In the genomic region with DNA sequence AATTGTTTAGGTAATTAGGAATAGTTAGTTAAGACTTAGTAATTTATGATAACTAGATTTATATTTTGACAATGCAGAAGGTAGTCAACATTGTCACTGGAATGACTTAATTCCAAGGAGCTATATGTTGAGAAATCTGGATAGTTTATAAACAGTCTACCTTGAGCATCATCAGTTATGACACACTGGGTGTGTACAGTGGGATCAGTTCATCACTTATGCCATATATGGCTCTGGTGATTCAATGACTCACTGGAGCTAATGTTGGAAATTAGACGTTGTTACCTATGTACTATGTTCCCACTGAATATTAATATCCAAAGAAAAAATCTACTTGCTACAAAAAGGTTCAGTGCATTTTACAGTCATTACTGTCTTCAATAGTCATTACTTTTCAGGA, we compare ENCODE assay signal across 23 cellular contexts. TPM values are rescaled to one million over a fixed set of nuclear protein-coding genes. Genes with fewer than 3 reads are reported as not detected.
DNase-seq lines count a peak whose midpoint lies in the region; ATAC-seq and TF ChIP-seq lines count a peak whose summit lies in the region.
"Had no signal": no experiment of that assay in that cellular context is flagged by ENCODE, and none has a peak within 500 bp of the region (broad histone marks: within the 10 kb centered on the region; RNA-seq: fewer than 3 reads in every experiment).

No MANE protein-coding gene starts in this region.

- no peak overlapping the region for H3K4me2 ChIP-seq in smooth muscle cell

- peaks cover 6% of the 10 kb centered on the region for H3K4me1 Mint-ChIP-seq in MCF 10A (ENCODE audit: insufficient read depth, unreplicated experiment)
- H3K4me1 Mint-ChIP-seq in activated naive CD8-positive, alpha-beta T cell treated with anti-CD3 and anti-CD28 coated beads, Interleukin-2, amount 50 U/mL, for 24 hours, result no peaks in the 10 kb centered on the region
- H3K4me1 Mint-ChIP-seq: naive thymus-derived CD8-positive, alpha-beta T cell had no signal

- H3K36me3 ChIP-seq in breast epithelium (no peaks in the 10 kb centered on the region), smooth muscle cell (ENCODE audit: low read depth) (no peaks in the 10 kb centered on the region), adrenal gland (replicated peaks in 1 of 2) (no peaks in the 10 kb centered on the region)
- H3K36me3 ChIP-seq: right atrium auricular region, upper lobe of left lung had no signal

- no peak for TF ChIP-seq POLR2A in breast epithelium (IDR thresholded peaks at IDR 0.05)
- no peak for TF ChIP-seq POLR2A in adrenal gland (IDR thresholded peaks at IDR 0.05)

- intact Hi-C loops in MCF 10A (cut with micrococcal nuclease) (no loop called here), breast epithelium (cut with DNase I; ENCODE audit: low total_unique reads) (no loop called here), adrenal gland (cut with DNase I) (no loop called here)

- H3K36me3 Mint-ChIP-seq in MCF 10A (ENCODE audit: insufficient read depth, unreplicated experiment), result no peaks in the 10 kb centered on the region
- H3K36me3 Mint-ChIP-seq in activated naive CD8-positive, alpha-beta T cell treated with anti-CD3 and anti-CD28 coated beads, Interleukin-2, amount 50 U/mL, for 24 hours (ENCODE audit: low read depth), result no peaks in the 10 kb centered on the region
- H3K36me3 Mint-ChIP-seq: naive thymus-derived CD8-positive, alpha-beta T cell had no signal

- no TSS peak for BruUV-seq in MCF 10A (replicated peaks; lab: Mats Ljungman, UMichigan)

- no peak for TF ChIP-seq CTCF in MCF 10A (IDR thresholded peaks at IDR 0.05; ENCODE audit: unreplicated experiment)
- TF ChIP-seq CTCF in breast epithelium (IDR thresholded peaks at IDR 0.05), result no peak
- no peak for TF ChIP-seq CTCF in RWPE1 (conservative IDR thresholded peaks at IDR 0.05; ENCODE audit: low read depth)
- TF ChIP-seq CTCF in fibroblast of mammary gland (conservative IDR thresholded peaks at IDR 0.05; ENCODE audit: control insufficient read depth, insufficient read depth, low read depth, low read length), result no peak
- no peak for TF ChIP-seq CTCF in smooth muscle cell (IDR thresholded peaks at IDR 0.05; ENCODE audit: borderline replicate concordance, insufficient read depth, poor library complexity, severe bottlenecking)
- no peak for TF ChIP-seq CTCF in adrenal gland (IDR thresholded peaks at IDR 0.05)

- no peak for ATAC-seq in activated naive CD8-positive, alpha-beta T cell treated with anti-CD3 and anti-CD28 coated beads, Interleukin-2, amount 50 U/mL, for 24 hours
- ATAC-seq in HG03378 (IDR thresholded peaks at IDR 0.05; ENCODE audit: unreplicated experiment), result no peak
- ATAC-seq: activated CD4-positive, CD25-positive, alpha-beta regulatory T cell treated with anti-CD3 and anti-CD28 coated beads, Interleukin-2, amount 50 U/mL, for 24 hours; activated T-cell treated with anti-CD3 and anti-CD28 coated beads, Interleukin-2, amount 50 U/mL, for 4 hours; K562; naive thymus-derived CD8-positive, alpha-beta T cell had no signal

- H3K9me3 ChIP-seq in breast epithelium, result no peaks in the 10 kb centered on the region
- H3K9me3 ChIP-seq in smooth muscle cell (replicated peaks; ENCODE audit: low read depth), result no peaks in the 10 kb centered on the region
- no peaks in the 10 kb centered on the region for H3K9me3 ChIP-seq in adrenal gland (replicated peaks in 1 of 3)
- H3K9me3 ChIP-seq: right atrium auricular region, upper lobe of left lung had no signal

- H3K4me1 ChIP-seq in breast epithelium (no peaks in the 10 kb centered on the region), smooth muscle cell (ENCODE audit: low read depth) (no peaks in the 10 kb centered on the region), adrenal gland (replicated peaks in 1 of 2) (no peaks in the 10 kb centered on the region)
- H3K4me1 ChIP-seq: right atrium auricular region, upper lobe of left lung had no signal

- no peak overlapping the region for H3K9ac ChIP-seq in smooth muscle cell (ENCODE audit: low read depth)

- no peaks in the 10 kb centered on the region for H3K27me3 ChIP-seq in breast epithelium
- no peaks in the 10 kb centered on the region for H3K27me3 ChIP-seq in smooth muscle cell (ENCODE audit: low read depth)
- H3K27me3 ChIP-seq in adrenal gland, result no peaks in the 10 kb centered on the region
- H3K27me3 ChIP-seq: right atrium auricular region, upper lobe of left lung had no signal

- no peak overlapping the region for H3K4me3 Mint-ChIP-seq in MCF 10A (ENCODE audit: unreplicated experiment)
- no peak overlapping the region for H3K4me3 Mint-ChIP-seq in activated naive CD8-positive, alpha-beta T cell treated with anti-CD3 and anti-CD28 coated beads, Interleukin-2, amount 50 U/mL, for 24 hours
- H3K4me3 Mint-ChIP-seq: activated naive CD4-positive, alpha-beta T cell treated with anti-CD3 and anti-CD28 coated beads for 36 hours; activated T-cell treated with anti-CD3 and anti-CD28 coated beads, Interleukin-2, amount 50 U/mL, for 4 hours; B cell; naive thymus-derived CD8-positive, alpha-beta T cell had no signal

- H3K4me3 ChIP-seq in breast epithelium (no peak overlapping the region), fibroblast of mammary gland (ENCODE audit: control insufficient read depth, low read depth, low read length) (no peak overlapping the region), smooth muscle cell (no peak overlapping the region), adrenal gland (no peak overlapping the region)
- H3K4me3 ChIP-seq: K562, right atrium auricular region, upper lobe of left lung had no signal

- POLR2A ChIA-PET in MCF 10A (lab: Yijun Ruan, JAX) (interaction anchor here (0.6 to 1.6 kb wide), 8 partner anchors 12 to 299 kb away, joined by 3 to 16 read pairs (median 4); a partner anchor contains a TSS), RWPE1 (lab: Yijun Ruan, JAX; ENCODE audit: low non-redundant PET) (no interaction called here)

- no peaks in the 10 kb centered on the region for H3K9me3 Mint-ChIP-seq in MCF 10A (ENCODE audit: unreplicated experiment)
- no peaks in the 10 kb centered on the region for H3K9me3 Mint-ChIP-seq in activated naive CD8-positive, alpha-beta T cell treated with anti-CD3 and anti-CD28 coated beads, Interleukin-2, amount 50 U/mL, for 24 hours
- H3K9me3 Mint-ChIP-seq: activated naive CD4-positive, alpha-beta T cell treated with anti-CD3 and anti-CD28 coated beads for 36 hours; activated T-cell treated with anti-CD3 and anti-CD28 coated beads, Interleukin-2, amount 50 U/mL, for 4 hours; naive thymus-derived CD8-positive, alpha-beta T cell had no signal

- WGBS in smooth muscle cell (ENCODE audit: low lambda C conversion rate), result 77% methylated on average over 1 of the region's 1 CpG
- 47 to 86% (median 61%) methylated on average over 1 of the region's 1 CpG for WGBS in adrenal gland, 4 donors

- H3K27ac Mint-ChIP-seq in MCF 10A (ENCODE audit: low read depth, unreplicated experiment), result peak overlapping the region; percentile 35
- no peak overlapping the region for H3K27ac Mint-ChIP-seq in activated naive CD8-positive, alpha-beta T cell treated with anti-CD3 and anti-CD28 coated beads, Interleukin-2, amount 50 U/mL, for 24 hours
- H3K27ac Mint-ChIP-seq: activated naive CD4-positive, alpha-beta T cell treated with anti-CD3 and anti-CD28 coated beads for 36 hours; B cell; naive thymus-derived CD8-positive, alpha-beta T cell had no signal

- no peaks in the 10 kb centered on the region for H3K79me2 ChIP-seq in smooth muscle cell (ENCODE audit: low read depth)

- H2AFZ ChIP-seq in smooth muscle cell (ENCODE audit: low read depth), result no peak overlapping the region

- H3F3A ChIP-seq in smooth muscle cell (ENCODE audit: low read depth), result peaks cover 3% of the 10 kb centered on the region

- no peak overlapping the region for H3K27ac ChIP-seq in breast epithelium
- H3K27ac ChIP-seq in RWPE1, result no peak overlapping the region
- H3K27ac ChIP-seq in smooth muscle cell (ENCODE audit: low read depth), result peak overlapping the region; percentile 52
- no peak overlapping the region for H3K27ac ChIP-seq in adrenal gland
- H3K27ac ChIP-seq: right atrium auricular region, upper lobe of left lung had no signal

- no peaks in the 10 kb centered on the region for H4K20me1 ChIP-seq in smooth muscle cell (ENCODE audit: low read depth)

- H3K27me3 Mint-ChIP-seq in MCF 10A (ENCODE audit: insufficient read depth, unreplicated experiment), result no peaks in the 10 kb centered on the region
- H3K27me3 Mint-ChIP-seq in activated naive CD8-positive, alpha-beta T cell treated with anti-CD3 and anti-CD28 coated beads, Interleukin-2, amount 50 U/mL, for 24 hours, result no peaks in the 10 kb centered on the region

- peak; percentile 80 for DNase-seq in MCF 10A (ENCODE audit: unreplicated experiment)
- DNase-seq in breast epithelium (ENCODE audit: low spot score in 2 of 2), result no peak
- DNase-seq in RWPE1 (ENCODE audit: low spot score), result peak; percentile 75
- peak; percentile 64 for DNase-seq in fibroblast of mammary gland (ENCODE audit: low read depth)
- DNase-seq in smooth muscle cell (lab: John Stamatoyannopoulos, UW; ENCODE audit: unreplicated experiment), result no peak
- DNase-seq in activated naive CD8-positive, alpha-beta T cell treated with anti-CD3 and anti-CD28 coated beads, Interleukin-2, amount 50 U/mL, for 24 hours, result no peak
- DNase-seq in adrenal gland, result no peak
- DNase-seq: 8988T; activated naive CD4-positive, alpha-beta T cell treated with anti-CD3 and anti-CD28 coated beads for 36 hours; activated T-cell treated with anti-CD3 and anti-CD28 coated beads, Interleukin-2, amount 50 U/mL, for 4 hours; anterior cingulate cortex; cerebellar nuclear complex; erythroblast; naive thymus-derived CD8-positive, alpha-beta T cell; NCI-H748 treated with DMSO at 0.1 percent for 48 hours; Right ventricle myocardium superior; T1000; upper lobe of left lung had no signal

- CTCF ChIA-PET in MCF 10A (lab: Yijun Ruan, JAX) (interaction anchor here (1.0 to 1.2 kb wide), 2 partner anchors 34 to 67 kb away, joined by 3 read pairs; no protein-coding TSS in a partner anchor), RWPE1 (lab: Yijun Ruan, JAX) (no interaction called here)

RNA-seq across cellular contexts. Expression of a gene that starts 34.1 kb away (rescaled TPM):
- total RNA-seq in MCF 10A (2022), result 108 and 114 TPM in 2 replicates
- 100 to 1,000 TPM in 1 of 3 donors, 10 to 100 TPM in 2; 67.2 to 170 (median 98.9) TPM for total RNA-seq in breast epithelium
- total RNA-seq in smooth muscle cell, result 261 and 556 TPM in 2 replicates
- polyA plus RNA-seq in smooth muscle cell, result 28.2 and 72.2 TPM in 2 replicates
- total RNA-seq in adrenal gland, result 100 to 1,000 TPM in 1 of 8 donors, 10 to 100 TPM in 7; 40.6 to 103 (median 90.8) TPM
- polyA plus RNA-seq in adrenal gland, result 10 to 100 TPM; 25.5 to 50.4 (median 30.2) TPM

Comparison
In these comparisons a context has a peak if more than half of its experiments do, and no peak if none do; other contexts are left out.
1. DNase-seq: peak in MCF 10A (single experiment), RWPE1 (single experiment) and fibroblast of mammary gland (single experiment); none in breast epithelium (0 of 2), smooth muscle cell (single experiment), activated naive CD8-positive, alpha-beta T cell treated with anti-CD3 and anti-CD28 coated beads, Interleukin-2, amount 50 U/mL, for 24 hours (single experiment) and adrenal gland (0 of 7).